ENCODE assay signal across 22 cellular contexts in genomic region chr12:114254998-114255397, GRCh38.
DNase-seq lines count a peak whose midpoint lies in the region; ATAC-seq, FAIRE-seq and TF ChIP-seq lines count a peak whose summit lies in the region.
"Had no signal": no experiment of that assay in that cellular context is flagged by ENCODE, and none has a peak within 500 bp of the region (broad histone marks: within the 10 kb centered on the region; RNA-seq: fewer than 3 reads in every experiment).

No MANE protein-coding gene starts in this region.

- H3K56ac ChIP-seq in H1 (replicated peaks; ENCODE audit: insufficient read length, low read depth, low read length): no peak overlapping the region

- H2BK15ac ChIP-seq in H1 (ENCODE audit: low read length): no peak overlapping the region

- no peak overlapping the region for H4K91ac ChIP-seq in H1 (replicated peaks; ENCODE audit: insufficient read length, low read length)

- H2AK5ac ChIP-seq in H1 (ENCODE audit: low read depth, low read length): no peak overlapping the region

- H4K8ac ChIP-seq in H1 (ENCODE audit: extremely low read depth, insufficient read depth, low read length): no peak overlapping the region

- no peak for TF ChIP-seq CTCF in GM23338 (conservative IDR thresholded peaks at IDR 0.05; ENCODE audit: low read depth in 2 of 2)
- TF ChIP-seq CTCF in OCI-LY7 (conservative IDR thresholded peaks at IDR 0.05; ENCODE audit: low read length): no peak
- TF ChIP-seq CTCF in H1 (IDR thresholded peaks at IDR 0.05; ENCODE audit: control extremely low read depth in 1 of 3, insufficient read depth in 1 of 3, low read depth in 1 of 3, low read length in 3 of 3): no peak
- no peak for TF ChIP-seq CTCF in ovary (IDR thresholded peaks at IDR 0.05)

- H3K27me3 ChIP-seq in GM23338 (ENCODE audit: insufficient read depth): no peaks in the 10 kb centered on the region
- no peaks in the 10 kb centered on the region; a peak in 1 of 7 replicates for H3K27me3 ChIP-seq in H1 (replicated peaks in 1 of 4; ENCODE audit: control insufficient read depth in 3 of 4, extremely low read depth in 1 of 4, insufficient read depth in 3 of 4, low read length in 3 of 4)
- no peaks in the 10 kb centered on the region for H3K27me3 ChIP-seq in ovary

- no peaks in the 10 kb centered on the region for H3K79me2 ChIP-seq in GM23338 (replicated peaks; ENCODE audit: insufficient read depth)
- no peaks in the 10 kb centered on the region for H3K79me2 ChIP-seq in OCI-LY7 (ENCODE audit: insufficient read depth, low read depth, low read length)
- H3K79me2 ChIP-seq in H1 (ENCODE audit: control insufficient read depth in 1 of 2, insufficient read depth in 2 of 2, low read length in 2 of 2): no peaks in the 10 kb centered on the region

- H3K14ac ChIP-seq in H1 (ENCODE audit: insufficient read length): no peak overlapping the region

- no peaks in the 10 kb centered on the region for H3K79me1 ChIP-seq in H1 (ENCODE audit: low read depth, low read length)

- H3K9me3 ChIP-seq in OCI-LY7 (ENCODE audit: low read length) (no peaks in the 10 kb centered on the region), H1 (ENCODE audit: insufficient read depth in 2 of 2, low read depth in 1 of 2, low read length in 1 of 2) (no peaks in the 10 kb centered on the region), ovary (no peaks in the 10 kb centered on the region)

- H3K27ac ChIP-seq in GM23338 (ENCODE audit: low read depth) (no peak overlapping the region), OCI-LY7 (ENCODE audit: low read depth, low read length, poor library complexity, severe bottlenecking) (no peak overlapping the region), H1 (ENCODE audit: low read depth, low read length) (no peak overlapping the region), ovary (no peak overlapping the region)
- H3K27ac ChIP-seq: C4-2B, GM23248, KMS-11 had no signal

- no TSS peak for BruUV-seq in OCI-LY7 (replicated peaks; lab: Mats Ljungman, UMichigan)

- no peak for DNase-seq in GM23338 (ENCODE audit: low spot score)
- DNase-seq in OCI-LY7 (ENCODE audit: low spot score): peak; percentile 24
- no peak for DNase-seq in H1 (ENCODE audit: low read depth in 1 of 2, low spot score in 2 of 2)
- DNase-seq in NCI-H128 (lab: John Stamatoyannopoulos, UW; ENCODE audit: unreplicated experiment): no peak
- no peak for DNase-seq in ovary
- DNase-seq: Calu3; CD8-positive, alpha-beta memory T cell; DMS153; GM23248; NCI-H1092 treated with DMSO at 0.1 percent for 48 hours; NCI-H2081; NCI-H446; NCI-H526; SW 1271 had no signal

- no peak for TF ChIP-seq RAD21 in Ishikawa (IDR thresholded peaks at IDR 0.05; ENCODE audit: low read depth)
- TF ChIP-seq RAD21 in H1 (IDR thresholded peaks at IDR 0.05 in 1 of 2, conservative IDR thresholded peaks at IDR 0.05 in 1 of 2; ENCODE audit: low read depth in 2 of 2, low read length in 2 of 2): no peak

- H2BK12ac ChIP-seq in H1 (ENCODE audit: low read depth, low read length): no peak overlapping the region

- H2BK120ac ChIP-seq in H1 (replicated peaks; ENCODE audit: low read depth, low read length): no peak overlapping the region

- H4K5ac ChIP-seq in H1 (ENCODE audit: insufficient read length, low read depth, low read length): no peak overlapping the region

- CTCF ChIA-PET in OCI-LY7 (lab: Charles Lee; ENCODE audit: unreplicated experiment): no interaction called here
- CTCF ChIA-PET in H1 (lab: Charles Lee; ENCODE audit: partially characterized antibody): no interaction called here

- H2AFZ ChIP-seq in GM23338: peak overlapping the region; percentile 74
- H2AFZ ChIP-seq in OCI-LY7 (ENCODE audit: low read length): 0 out of 2 replicates have a peak overlapping the region, but pooled peaks have one; percentile 55
- no peak overlapping the region for H2AFZ ChIP-seq in H1 (ENCODE audit: low read length)
- H2AFZ ChIP-seq: GM23248 had no signal

- 0 out of 2 replicates have a peak, but pooled peaks cover 1% of the 10 kb centered on the region for H3K23me2 ChIP-seq in H1 (ENCODE audit: low read depth, low read length)

- H3K4me2 ChIP-seq in GM23338 (no peak overlapping the region), OCI-LY7 (ENCODE audit: low read length) (no peak overlapping the region), H1 (ENCODE audit: insufficient read depth in 1 of 2, low read depth in 2 of 2, low read length in 2 of 2) (no peak overlapping the region)
- H3K4me2 ChIP-seq: KMS-11 had no signal

- peaks cover 9% of the 10 kb centered on the region for H3K4me1 Mint-ChIP-seq in GM23338
- H3K4me1 Mint-ChIP-seq: CD8-positive, alpha-beta memory T cell had no signal

- no peaks in the 10 kb centered on the region for H3K27me3 Mint-ChIP-seq in GM23338 (ENCODE audit: insufficient read depth, low read depth, poor library complexity)

- H3K9me3 Mint-ChIP-seq in GM23338: no peaks in the 10 kb centered on the region; the same call in 2 of the 3 replicates

- H2BK5ac ChIP-seq in H1 (ENCODE audit: low read depth, low read length): no peak overlapping the region

- H3K4ac ChIP-seq in H1 (replicated peaks; ENCODE audit: insufficient read length, low read depth, low read length): no peak overlapping the region

- intact Hi-C loops in OCI-LY7 (cut with micrococcal nuclease; ENCODE audit: unreplicated experiment): no loop called here
- intact Hi-C loops in ovary (cut with DNase I): no loop called here

- no peaks in the 10 kb centered on the region for H3F3A ChIP-seq in GM23338 (replicated peaks; ENCODE audit: low read depth)

- H3K9ac ChIP-seq in H1 (replicated peaks in 1 of 4; ENCODE audit: extremely low read depth in 1 of 4, low read depth in 3 of 4, low read length in 3 of 4): no peak overlapping the region
- H3K9ac ChIP-seq: GM23248, KMS-11 had no signal

- no peak overlapping the region for H3K23ac ChIP-seq in H1 (ENCODE audit: insufficient read length)

- H4K20me1 ChIP-seq in GM23338 (replicated peaks; ENCODE audit: insufficient read depth) (no peaks in the 10 kb centered on the region), OCI-LY7 (ENCODE audit: insufficient read depth, low read length) (no peaks in the 10 kb centered on the region), H1 (replicated peaks in 1 of 2; ENCODE audit: control insufficient read depth in 1 of 2, insufficient read depth in 2 of 2, low read length in 2 of 2) (no peaks in the 10 kb centered on the region)

- no peak overlapping the region for H3K27ac Mint-ChIP-seq in GM23338
- H3K27ac Mint-ChIP-seq: CD8-positive, alpha-beta memory T cell had no signal

- H3K9me2 ChIP-seq in GM23338 (ENCODE audit: insufficient read depth) (peaks cover 18% of the 10 kb centered on the region), OCI-LY7 (ENCODE audit: insufficient read depth, low read length) (no peaks in the 10 kb centered on the region)

- H3K4me3 ChIP-seq in GM23338 (no peak overlapping the region), OCI-LY7 (ENCODE audit: low read depth, low read length, poor library complexity, severe bottlenecking) (no peak overlapping the region), H1 (ENCODE audit: extremely low read depth in 1 of 4, insufficient read depth in 2 of 4, low read depth in 3 of 4, low read length in 4 of 4) (no peak overlapping the region), ovary (no peak overlapping the region)
- H3K4me3 ChIP-seq: GM23248 had no signal

- H2BK20ac ChIP-seq in H1 (ENCODE audit: low read length): no peak overlapping the region

- no peak overlapping the region for H3K18ac ChIP-seq in H1 (ENCODE audit: extremely low read depth, low read length)

- H3K4me1 ChIP-seq in GM23338 (ENCODE audit: insufficient read depth) (no peaks in the 10 kb centered on the region), OCI-LY7 (ENCODE audit: insufficient read depth, low read length, poor library complexity, severe bottlenecking) (no peaks in the 10 kb centered on the region), H1 (replicated peaks in 1 of 4; ENCODE audit: control insufficient read depth in 3 of 4, insufficient read depth in 4 of 4, low read length in 3 of 4) (no peaks in the 10 kb centered on the region), ovary (ENCODE audit: insufficient read depth) (no peaks in the 10 kb centered on the region)

- FAIRE-seq in H1 (lab: Jason Lieb, UNC): no peak
- FAIRE-seq: A204.1, GM12892, GM18507 had no signal

- H3K4me3 Mint-ChIP-seq in GM23338: no peak overlapping the region
- H3K4me3 Mint-ChIP-seq: CD8-positive, alpha-beta memory T cell had no signal

- ATAC-seq in GM23338: no peak
- no peak for ATAC-seq in HG03139 (IDR thresholded peaks at IDR 0.05; ENCODE audit: unreplicated experiment)
- ATAC-seq: Right ventricle myocardium inferior had no signal

- no peak for TF ChIP-seq EP300 in Ishikawa (IDR thresholded peaks at IDR 0.05; ENCODE audit: borderline replicate concordance)
- no peak for TF ChIP-seq EP300 in H1 (IDR thresholded peaks at IDR 0.05; ENCODE audit: borderline replicate concordance in 1 of 2, low read depth in 2 of 2, low read length in 2 of 2)
- TF ChIP-seq EP300 in ovary (IDR thresholded peaks at IDR 0.05): no peak

- no peak for TF ChIP-seq POLR2A in H1 (IDR thresholded peaks at IDR 0.05; ENCODE audit: control extremely low read depth in 1 of 2, low read depth in 2 of 2, low read length in 2 of 2)
- no peak for TF ChIP-seq POLR2A in ovary (IDR thresholded peaks at IDR 0.05)

- no peaks in the 10 kb centered on the region for H3K36me3 Mint-ChIP-seq in GM23338 (ENCODE audit: low read depth)

- no peaks in the 10 kb centered on the region for H3K36me3 ChIP-seq in GM23338 (ENCODE audit: insufficient read depth)
- H3K36me3 ChIP-seq in OCI-LY7 (ENCODE audit: insufficient read depth, low read length): no peaks in the 10 kb centered on the region
- H3K36me3 ChIP-seq in H1 (ENCODE audit: control insufficient read depth in 2 of 4, insufficient read depth in 4 of 4, low read length in 3 of 4): no peaks in the 10 kb centered on the region
- no peaks in the 10 kb centered on the region for H3K36me3 ChIP-seq in ovary

- POLR2A ChIA-PET in OCI-LY7 (lab: Charles Lee) (no interaction called here), H1 (lab: Charles Lee; ENCODE audit: partially characterized antibody) (no interaction called here)

TF ChIP-seq in GM23338, 12 proteins besides CTCF, POLR2A, EP300 and RAD21 (continues in another document):
- TF ChIP-seq ZNF331 (CRISPR knock-in tag; IDR thresholded peaks at IDR 0.05; ENCODE audit: low read depth) (no peak), ZNF114 (CRISPR knock-in tag; IDR thresholded peaks at IDR 0.05) (no peak), CREB1 (CRISPR knock-in tag; IDR thresholded peaks at IDR 0.05; ENCODE audit: low read depth) (no peak), EZH2phosphoT487 (IDR thresholded peaks at IDR 0.05; ENCODE audit: unreplicated experiment) (no peak)

TF ChIP-seq in H1, 55 proteins besides CTCF, POLR2A, EP300 and RAD21 (continues in another document):
- TF ChIP-seq POU5F1 (IDR thresholded peaks at IDR 0.05; ENCODE audit: low read depth, low read length) (no peak), KDM1A (IDR thresholded peaks at IDR 0.05; ENCODE audit: borderline replicate concordance, low read length) (no peak), SUZ12 (IDR thresholded peaks at IDR 0.05; ENCODE audit: low read length) (no peak), RXRA (IDR thresholded peaks at IDR 0.05; ENCODE audit: insufficient read depth, low read depth, low read length) (no peak), TAF7 (optimal IDR thresholded peaks at IDR 0.05; ENCODE audit: borderline replicate concordance, low read depth, low read length) (no peak)
